Comparison of ENCODE assay signal across 1 cellular context in the genomic region with DNA sequence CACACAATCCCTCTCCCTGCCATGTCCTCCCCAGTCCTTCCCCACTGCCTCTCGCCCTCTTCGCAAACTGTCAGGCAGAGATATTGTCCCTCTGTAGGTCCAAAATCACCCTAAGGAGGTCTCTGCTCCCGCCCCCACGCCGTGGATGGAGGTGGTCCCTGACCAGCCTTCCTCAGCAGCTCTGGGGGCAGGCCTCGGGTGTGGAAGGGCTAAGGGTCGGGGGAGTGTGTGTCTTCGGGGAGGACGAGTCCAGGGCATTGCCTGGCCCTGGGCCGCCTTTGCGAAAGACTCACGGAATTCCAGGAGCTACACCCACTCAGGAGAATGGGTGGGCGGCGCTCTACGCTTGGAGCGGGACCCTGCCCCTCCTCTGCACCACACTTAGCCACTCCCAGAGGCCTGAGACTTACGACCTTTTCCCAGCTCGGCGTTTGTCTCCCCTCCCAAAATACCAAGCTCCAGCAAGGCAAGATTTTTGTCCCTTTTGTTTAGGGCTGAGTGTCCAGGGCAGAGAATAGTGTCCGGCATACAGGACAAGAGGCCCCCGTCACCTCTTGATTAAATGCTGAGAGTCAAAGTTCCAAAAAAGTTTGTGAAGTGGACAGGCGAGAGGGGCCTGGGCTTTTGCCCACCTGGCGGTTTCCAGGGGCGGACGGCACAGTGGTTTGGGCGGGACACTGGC.
TF ChIP-seq lines count a peak whose summit lies in the region.

No MANE protein-coding gene starts in this region.

TF ChIP-seq in H1, 55 proteins besides CTCF, POLR2A, EP300 and RAD21 (continued from another document):
- TF ChIP-seq GABPA (IDR thresholded peaks at IDR 0.05; ENCODE audit: borderline replicate concordance, insufficient read depth, low read length) (no peak), CBX5 (IDR thresholded peaks at IDR 0.05; ENCODE audit: low read depth, low read length) (no peak), BCL11A (IDR thresholded peaks at IDR 0.05; ENCODE audit: low read depth in 2 of 2, low read length in 2 of 2) (no peak), CTBP2 (IDR thresholded peaks at IDR 0.05; ENCODE audit: borderline replicate concordance, insufficient read depth, insufficient read length, low read length) (no peak), CREB1 (IDR thresholded peaks at IDR 0.05) (no peak), RNF2 (IDR thresholded peaks at IDR 0.05; ENCODE audit: borderline replicate concordance, low read depth, low read length, missing control alignments, poor library complexity, severe bottlenecking) (no peak), SIRT6 (IDR thresholded peaks at IDR 0.05; ENCODE audit: low read length) (no peak), SP2 (IDR thresholded peaks at IDR 0.05; ENCODE audit: low read length) (no peak), SAP30 (IDR thresholded peaks at IDR 0.05; ENCODE audit: insufficient read depth, insufficient replicate concordance, low read length) (peak; percentile 46), BACH1 (IDR thresholded peaks at IDR 0.05; ENCODE audit: low read length) (peak; percentile 39; the same call in 1 of the 2 replicates), PHF8 (conservative IDR thresholded peaks at IDR 0.05; ENCODE audit: low read depth, low read length) (no peak)
